Comparison of ENCODE assay signal across 8 cellular contexts in genomic region chr9:136644593-136645342, GRCh38. TPM values are rescaled to one million over a fixed set of nuclear protein-coding genes. Genes with fewer than 3 reads are reported as not detected.
DNase-seq lines count a peak whose midpoint lies in the region; ATAC-seq lines count a peak whose summit lies in the region.

No MANE protein-coding gene starts in this region.

- no peak overlapping the region for H3K18ac ChIP-seq in mesendoderm (ENCODE audit: low read length)

- no peak overlapping the region for H2BK15ac ChIP-seq in mesendoderm (replicated peaks; ENCODE audit: low read depth)

- H3K4me2 ChIP-seq in mesendoderm (ENCODE audit: low read length) = no peak overlapping the region

- H3K4me1 ChIP-seq in mesendoderm (ENCODE audit: control insufficient read depth, low read depth, low read length) = no peaks in the 10 kb centered on the region

- H4K8ac ChIP-seq in mesendoderm (ENCODE audit: low read depth, low read length) = no peak overlapping the region

- no peak overlapping the region for H3K27ac ChIP-seq in mesendoderm (ENCODE audit: low read depth, low read length)

- H2BK120ac ChIP-seq in mesendoderm (ENCODE audit: low read depth, low read length) = no peak overlapping the region

- no peak overlapping the region for H3K4me3 ChIP-seq in mesendoderm (ENCODE audit: low read length)

- intact Hi-C loops in activated CD4-positive, alpha-beta T cell treated with anti-CD3 and anti-CD28 coated beads, Interleukin-2, amount 10 ng/mL, durations not matched to agents 24 days and 14 days (cut with micrococcal nuclease) = loop anchor here (1.0 kb wide), 1 partner anchor 156 kb away; no protein-coding TSS in a partner anchor

- no peak overlapping the region for H2AK5ac ChIP-seq in mesendoderm (ENCODE audit: low read length)

- WGBS in mesendoderm (ENCODE audit: extremely low coverage, insufficient coverage, low lambda C conversion rate) = no CpG with 5 or more reads among the region's 30 CpGs

- peak overlapping the region; percentile 60 for H3K56ac ChIP-seq in mesendoderm (ENCODE audit: low read length)

- peak overlapping the region; percentile 17 for H3K9ac ChIP-seq in mesendoderm (ENCODE audit: low read length)

- no peaks in the 10 kb centered on the region for H3K27me3 ChIP-seq in mesendoderm (ENCODE audit: insufficient read depth, low read length, poor library complexity)

- H3K9me3 Mint-ChIP-seq in activated CD4-positive, alpha-beta T cell treated with anti-CD3 and anti-CD28 coated beads, Interleukin-2, amount 10 ng/mL, durations not matched to agents 24 days and 14 days = no peaks in the 10 kb centered on the region

- H4K5ac ChIP-seq in mesendoderm (ENCODE audit: low read length) = no peak overlapping the region

- H3K27ac Mint-ChIP-seq in activated CD4-positive, alpha-beta T cell treated with anti-CD3 and anti-CD28 coated beads, Interleukin-2, amount 10 ng/mL, durations not matched to agents 24 days and 14 days = no peak overlapping the region

- no peak overlapping the region for H3K4ac ChIP-seq in mesendoderm (ENCODE audit: low read depth, low read length)

- no peak overlapping the region for H3K4me3 Mint-ChIP-seq in activated CD4-positive, alpha-beta T cell treated with anti-CD3 and anti-CD28 coated beads, Interleukin-2, amount 10 ng/mL, durations not matched to agents 24 days and 14 days

- H3K27me3 Mint-ChIP-seq in activated CD4-positive, alpha-beta T cell treated with anti-CD3 and anti-CD28 coated beads, Interleukin-2, amount 10 ng/mL, durations not matched to agents 24 days and 14 days = peaks cover 24% of the 10 kb centered on the region

- no peak overlapping the region for H3K23ac ChIP-seq in mesendoderm (ENCODE audit: low read length)

- H2BK5ac ChIP-seq in mesendoderm (ENCODE audit: low read length) = no peak overlapping the region

- no peaks in the 10 kb centered on the region for H3K79me1 ChIP-seq in mesendoderm (ENCODE audit: low read length)

- no peaks in the 10 kb centered on the region for H3K79me2 ChIP-seq in mesendoderm (ENCODE audit: control insufficient read depth, insufficient read depth, low read length)

- H3K36me3 ChIP-seq in mesendoderm (ENCODE audit: control insufficient read depth, insufficient read depth, low read length) = no peaks in the 10 kb centered on the region

- DNase-seq in GM03348 (ENCODE audit: low spot score) (peak; percentile 96), Kasumi-1 (lab: John Stamatoyannopoulos, UW) (peak; percentile 83 to 85), dermis microvascular lymphatic vessel endothelial cell (ENCODE audit: low read depth in 2 of 2) (peak; percentile 95 to 96), mesendoderm (peak; percentile 58)
- DNase-seq in activated CD4-positive, alpha-beta T cell treated with anti-CD3 and anti-CD28 coated beads, Interleukin-2, amount 10 ng/mL, durations not matched to agents 24 days and 14 days = peak; percentile 91
- DNase-seq in stimulated activated CD8-positive, alpha-beta memory T cell treated with anti-CD3 and anti-CD28 coated beads, Interleukin-15, amount 100 ng/mL, for 48 hours (ENCODE audit: low read depth in 2 of 2) = peak; percentile 60 to 61

- no peaks in the 10 kb centered on the region for H3K36me3 Mint-ChIP-seq in activated CD4-positive, alpha-beta T cell treated with anti-CD3 and anti-CD28 coated beads, Interleukin-2, amount 10 ng/mL, durations not matched to agents 24 days and 14 days (ENCODE audit: low read depth)

- ATAC-seq in HG03439 (IDR thresholded peaks at IDR 0.05; ENCODE audit: unreplicated experiment) (no peak), GM21737 (IDR thresholded peaks at IDR 0.05; ENCODE audit: unreplicated experiment) (no peak)

- H3K4me1 Mint-ChIP-seq in activated CD4-positive, alpha-beta T cell treated with anti-CD3 and anti-CD28 coated beads, Interleukin-2, amount 10 ng/mL, durations not matched to agents 24 days and 14 days = no peaks in the 10 kb centered on the region

RNA-seq across cellular contexts. Expression of gene EGFL7, which starts 17.9 kb away (rescaled TPM):
- total RNA-seq in activated CD4-positive, alpha-beta T cell treated with anti-CD3 and anti-CD28 coated beads, Interleukin-2, amount 10 ng/mL, durations not matched to agents 24 days and 14 days = 3.2 and 3.5 TPM in 2 replicates
- total RNA-seq in dermis microvascular lymphatic vessel endothelial cell = 330 and 460 TPM in 2 replicates
- polyA plus RNA-seq in mesendoderm (2013, experiment 1 of 2) = 14.0 TPM
- polyA plus RNA-seq in mesendoderm (2013, experiment 2 of 2) = 13.6 TPM

RNA-seq across cellular contexts. Expression of gene AGPAT2, which starts 42.5 kb away (rescaled TPM):
- 25.6 and 25.9 TPM in 2 replicates for total RNA-seq in activated CD4-positive, alpha-beta T cell treated with anti-CD3 and anti-CD28 coated beads, Interleukin-2, amount 10 ng/mL, durations not matched to agents 24 days and 14 days
- total RNA-seq in dermis microvascular lymphatic vessel endothelial cell = 38.3 and 47.9 TPM in 2 replicates
- polyA plus RNA-seq in mesendoderm (2013, experiment 1 of 2) = 14.1 TPM
- 14.3 TPM for polyA plus RNA-seq in mesendoderm (2013, experiment 2 of 2)

Comparison
In these comparisons a context has a peak if more than half of its experiments do, and no peak if none do; other contexts are left out.
1. RNA of gene EGFL7, which starts 17.9 kb away (total RNA-seq): 330 to 460 TPM in dermis microvascular lymphatic vessel endothelial cell; 3.2 to 3.5 TPM in activated CD4-positive, alpha-beta T cell treated with anti-CD3 and anti-CD28 coated beads, Interleukin-2, amount 10 ng/mL, durations not matched to agents 24 days and 14 days; every median in the first group is over 10 times any median in the second.
2. Peak in every context shown above with its lines, with median percentiles within 50 percentile points of each other: DNase-seq.